In genomic region chrX:47091149-47091775, GRCh38 we compare ENCODE assay signal across 11 cellular contexts. TPM values are rescaled to one million over a fixed set of nuclear protein-coding genes. Genes with fewer than 3 reads are reported as not detected.
DNase-seq lines count a peak whose midpoint lies in the region; ATAC-seq and TF ChIP-seq lines count a peak whose summit lies in the region.
"Had no signal": no experiment of that assay in that cellular context is flagged by ENCODE, and none has a peak within 500 bp of the region (broad histone marks: within the 10 kb centered on the region; RNA-seq: fewer than 3 reads in every experiment).

No MANE protein-coding gene starts in this region.

- H3K4me3 Mint-ChIP-seq in CD4-positive, alpha-beta memory T cell: peak overlapping the region in 1 of 8 donors; percentile 26
- H3K4me3 Mint-ChIP-seq: immature natural killer cell had no signal

- no peaks in the 10 kb centered on the region for H3K36me3 ChIP-seq in CD4-positive, alpha-beta memory T cell (ENCODE audit: insufficient read depth, low read length)
- peaks cover 0 to 7% of the 10 kb centered on the region in 2 donors for H3K36me3 ChIP-seq in psoas muscle (ENCODE audit: insufficient read depth in 1 of 2, low read depth in 1 of 2)
- H3K36me3 ChIP-seq: MG63 had no signal

- POLR2A ChIA-PET in CD4-positive, alpha-beta memory T cell (lab: Charles Lee; ENCODE audit: partially characterized antibody): interaction anchor here (1.2 kb wide), 1 partner anchor 38 kb away, joined by 3 read pairs; no protein-coding TSS in a partner anchor

- H3K4me1 ChIP-seq in CD4-positive, alpha-beta memory T cell (ENCODE audit: insufficient read depth, low read length): no peaks in the 10 kb centered on the region
- no peaks in the 10 kb centered on the region for H3K4me1 ChIP-seq in psoas muscle

- CTCF ChIA-PET in CD4-positive, alpha-beta memory T cell (lab: Charles Lee; ENCODE audit: partially characterized antibody): no interaction called here

- peaks cover 4 to 16% (median 10%) of the 10 kb centered on the region in 4 donors for H3K4me1 Mint-ChIP-seq in CD4-positive, alpha-beta memory T cell

- TF ChIP-seq CTCF in fibroblast of the aortic adventitia (IDR thresholded peaks at IDR 0.05; ENCODE audit: insufficient read depth, low read length) (no peak), psoas muscle (IDR thresholded peaks at IDR 0.05) (no peak)

- no peak overlapping the region for H3K4me3 ChIP-seq in CD4-positive, alpha-beta memory T cell (ENCODE audit: low read length in 2 of 2)
- H3K4me3 ChIP-seq in fibroblast of the aortic adventitia (ENCODE audit: low read depth, low read length) (no peak overlapping the region), psoas muscle (no peak overlapping the region)
- H3K4me3 ChIP-seq: MG63 had no signal

- intact Hi-C loops in CD4-positive, alpha-beta memory T cell (cut with micrococcal nuclease): no loop called here
- intact Hi-C loops in psoas muscle (cut with DNase I): loop anchor here in 1 of 2 donors (5.0 kb wide), 2 partner anchors 179 to 334 kb away; partner anchors contain the start of genes JADE3 and SLC9A7

- no peaks in the 10 kb centered on the region for H3K36me3 Mint-ChIP-seq in CD4-positive, alpha-beta memory T cell
- H3K36me3 Mint-ChIP-seq: immature natural killer cell had no signal

- 46 to 58% (median 50%) methylated on average over 4 of the region's 4 CpGs for whole genome bisulfite sequencing in psoas muscle, 3 donors

- peak overlapping the region in 5 of 7 donors; percentile 6 to 87 (median 8) for H3K27ac Mint-ChIP-seq in CD4-positive, alpha-beta memory T cell

- no peaks in the 10 kb centered on the region for H3K27me3 Mint-ChIP-seq in CD4-positive, alpha-beta memory T cell

- H3K9me3 Mint-ChIP-seq in CD4-positive, alpha-beta memory T cell: no peaks in the 10 kb centered on the region
- H3K9me3 Mint-ChIP-seq: immature natural killer cell had no signal

- H3K27me3 ChIP-seq in CD4-positive, alpha-beta memory T cell (ENCODE audit: insufficient read depth, low read length): no peaks in the 10 kb centered on the region
- H3K27me3 ChIP-seq in psoas muscle (ENCODE audit: insufficient read depth in 3 of 3, low read length in 2 of 3): peaks cover 0 to 2% (median 0%) of the 10 kb centered on the region in 3 donors
- H3K27me3 ChIP-seq: MG63 had no signal

- ATAC-seq in GM21723 (IDR thresholded peaks at IDR 0.05; ENCODE audit: unreplicated experiment): peak; percentile 90
- no peak for ATAC-seq in psoas muscle
- ATAC-seq in SK-N-SH treated with all-trans-retinoic acid at 6 μM for 48 hours: no peak

- no peak overlapping the region for H3K27ac ChIP-seq in CD4-positive, alpha-beta memory T cell (ENCODE audit: low read depth, low read length)
- no peak overlapping the region for H3K27ac ChIP-seq in psoas muscle

- H3K9me3 ChIP-seq in CD4-positive, alpha-beta memory T cell (ENCODE audit: control insufficient read depth in 1 of 2, low read length in 2 of 2): no peaks in the 10 kb centered on the region
- H3K9me3 ChIP-seq in psoas muscle: no peaks in the 10 kb centered on the region
- H3K9me3 ChIP-seq: MG63 had no signal

- no peak for DNase-seq in CD4-positive, alpha-beta memory T cell
- DNase-seq in NOMO-1 treated with DMSO at 0.1 percent for 48 hours (lab: John Stamatoyannopoulos, UW; ENCODE audit: unreplicated experiment) (peak; percentile 62), fibroblast of the aortic adventitia (ENCODE audit: low read depth) (peak; percentile 16), psoas muscle (no peak)
- DNase-seq in activated T-cell treated with anti-CD3 and anti-CD28 coated beads, Interleukin-2, amount 50 U/mL, for 1 hour: no peak
- no peak for DNase-seq in effector CD8-positive, alpha-beta T cell (lab: John Stamatoyannopoulos, UW)
- DNase-seq: immature natural killer cell, MG63 had no signal

TF ChIP-seq in SK-N-SH treated with all-trans-retinoic acid at 6 μM for 48 hours, 23 proteins besides CTCF, POLR2A, EP300 and RAD21:
- TF ChIP-seq ISL1 (CRISPR knock-in tag; IDR thresholded peaks at IDR 0.05): no peak
- no peak for TF ChIP-seq ZNF8 (CRISPR knock-in tag; IDR thresholded peaks at IDR 0.05)
- no peak for TF ChIP-seq ESRRG (CRISPR knock-in tag; IDR thresholded peaks at IDR 0.05)
- no peak for TF ChIP-seq PPARA (CRISPR knock-in tag; IDR thresholded peaks at IDR 0.05; ENCODE audit: borderline replicate concordance)
- no peak for TF ChIP-seq TSHZ2 (CRISPR knock-in tag; IDR thresholded peaks at IDR 0.05)
- TF ChIP-seq ZFP3 (CRISPR knock-in tag; IDR thresholded peaks at IDR 0.05): no peak
- no peak for TF ChIP-seq ZFP30 (CRISPR knock-in tag; IDR thresholded peaks at IDR 0.05)
- TF ChIP-seq PATZ1 (CRISPR knock-in tag; IDR thresholded peaks at IDR 0.05; ENCODE audit: borderline replicate concordance): no peak

RNA-seq across cellular contexts. Expression of gene RGN, which starts 13.0 kb away (rescaled TPM):
- not detected for total RNA-seq in CD4-positive, alpha-beta memory T cell
- polyA plus RNA-seq in CD4-positive, alpha-beta memory T cell: not detected
- 2.4 and 7.0 TPM in 2 replicates for total RNA-seq in fibroblast of the aortic adventitia (ENCODE audit: low replicate concordance)
- 10 to 100 TPM in 1 of 4 donors, 1 to 10 TPM in 3; 4.4 to 11.9 (median 5.3) TPM for total RNA-seq in psoas muscle
- 1 to 10 TPM in 2 of 3 donors, under 1 TPM in 1; 0.69 to 4.7 (median 4.0) TPM for polyA plus RNA-seq in psoas muscle
- total RNA-seq: T-helper 2 cell treated with Interferon-gamma antibody and Interleukin-4, amounts not matched to agents 100 ng/mL and 5 ng/mL, for 36 hours had no signal
- polyA plus RNA-seq: immature natural killer cell had no signal

RNA-seq across cellular contexts. Expression of gene NDUFB11, which starts 53.2 kb away (rescaled TPM):
- 10 to 100 TPM; 53.2 to 60.6 TPM for total RNA-seq in CD4-positive, alpha-beta memory T cell
- polyA plus RNA-seq in CD4-positive, alpha-beta memory T cell: 100 to 1,000 TPM; 170 to 180 TPM
- total RNA-seq in fibroblast of the aortic adventitia (ENCODE audit: low replicate concordance) (45.5 and 94.4 TPM in 2 replicates), psoas muscle (100 to 1,000 TPM; 142 to 194 (median 169) TPM)
- polyA plus RNA-seq in psoas muscle: 100 to 1,000 TPM; 145 to 207 (median 201) TPM

RNA-seq across cellular contexts. Expression of gene RBM10, which starts 53.8 kb away (rescaled TPM):
- 10 to 100 TPM; 51.2 to 53.3 TPM for total RNA-seq in CD4-positive, alpha-beta memory T cell
- 10 to 100 TPM; 10.7 to 33.0 TPM for polyA plus RNA-seq in CD4-positive, alpha-beta memory T cell
- total RNA-seq in fibroblast of the aortic adventitia (ENCODE audit: low replicate concordance): 22.7 and 37.9 TPM in 2 replicates
- total RNA-seq in psoas muscle: 10 to 100 TPM; 21.5 to 25.6 (median 23.6) TPM
- polyA plus RNA-seq in psoas muscle: 10 to 100 TPM; 18.2 to 33.8 (median 25.0) TPM

Comparison
In these comparisons a context has a peak if more than half of its experiments do, and no peak if none do; other contexts are left out.
1. DNase-seq: peak in NOMO-1 treated with DMSO at 0.1 percent for 48 hours (single experiment) and fibroblast of the aortic adventitia (single experiment); none in CD4-positive, alpha-beta memory T cell (0 of 5), activated T-cell treated with anti-CD3 and anti-CD28 coated beads, Interleukin-2, amount 50 U/mL, for 1 hour (single experiment), psoas muscle (0 of 2) and effector CD8-positive, alpha-beta T cell (single experiment).